Comparison of ENCODE assay signal across 27 cellular contexts in genomic region chr4:92339671-92340070, GRCh38. TPM values are rescaled to one million over a fixed set of nuclear protein-coding genes. Genes with fewer than 3 reads are reported as not detected.
"Had no signal": no experiment of that assay in that cellular context is flagged by ENCODE, and none has a peak within 500 bp of the region (broad histone marks: within the 10 kb centered on the region; RNA-seq: fewer than 3 reads in every experiment).

No MANE protein-coding gene starts in this region.

- ATAC-seq: activated CD8-positive, alpha-beta T cell treated with anti-CD3 and anti-CD28 coated beads for 36 hours; activated T-cell treated with anti-CD3 and anti-CD28 coated beads, Interleukin-2, amount 50 U/mL, for 72 hours; Panc1; Right ventricle myocardium inferior had no signal

- H3K9ac ChIP-seq: SK-N-SH had no signal

- DNase-seq: activated CD4-positive, alpha-beta T cell treated with anti-CD3 and anti-CD28 coated beads for 4 hours; activated CD8-positive, alpha-beta memory T cell treated with anti-CD3 and anti-CD28 coated beads, Interleukin-2, amount 50 U/mL, for 4 hours; activated CD8-positive, alpha-beta T cell treated with anti-CD3 and anti-CD28 coated beads for 36 hours; activated gamma-delta T cell treated with Interleukin-2 at 50 U/mL for 16 hours; activated naive CD4-positive, alpha-beta T cell treated with anti-CD3 and anti-CD28 coated beads, Interleukin-2, amount 10 ng/mL, durations not matched to agents 7 days and 5 days; activated naive CD8-positive, alpha-beta T cell treated with anti-CD3 and anti-CD28 coated beads for 36 hours; activated T-cell treated with anti-CD3 and anti-CD28 coated beads, Interleukin-2, amount 50 U/mL, for 72 hours; central memory CD4-positive, alpha-beta T cell; MM.1S; NCI-H1105 treated with DMSO at 0.1 percent for 48 hours; NCI-H1436 treated with DMSO at 0.1 percent for 48 hours; NCI-H187; NCI-H2081; NCI-H524 treated with DMSO at 0.1 percent for 48 hours; NCI-H82; NK-92 treated with Interleukin-12 subunit alpha and Interleukin-12 subunit beta, amount 100 ng/mL, for 24 hours; OCI-M1; RPMI8226; SK-N-SH; T-helper 1 cell; WERI-Rb-1 had no signal

- H3K9me3 Mint-ChIP-seq: activated CD8-positive, alpha-beta T cell treated with anti-CD3 and anti-CD28 coated beads for 36 hours; activated naive CD4-positive, alpha-beta T cell treated with anti-CD3 and anti-CD28 coated beads, Interleukin-2, amount 10 ng/mL, durations not matched to agents 7 days and 5 days; activated naive CD8-positive, alpha-beta T cell treated with anti-CD3 and anti-CD28 coated beads for 36 hours; activated T-helper 2 cell treated with anti-CD3 and anti-CD28 coated beads, Interferon-gamma antibody, Interleukin-2, Interleukin-4, amounts not matched to agents 10 μg/mL and 5 μg/mL and 100 μg/mL, durations not matched to agents 14 hours and 24 hours and 36 hours had no signal

- H3K36me3 ChIP-seq: WERI-Rb-1 had no signal

- H3K27ac Mint-ChIP-seq: activated CD8-positive, alpha-beta T cell treated with anti-CD3 and anti-CD28 coated beads for 36 hours; activated naive CD4-positive, alpha-beta T cell treated with anti-CD3 and anti-CD28 coated beads, Interleukin-2, amount 10 ng/mL, durations not matched to agents 7 days and 5 days; activated naive CD8-positive, alpha-beta T cell treated with anti-CD3 and anti-CD28 coated beads for 36 hours; activated T-cell treated with anti-CD3 and anti-CD28 coated beads, Interleukin-2, amount 50 U/mL, for 72 hours; activated T-helper 2 cell treated with anti-CD3 and anti-CD28 coated beads, Interferon-gamma antibody, Interleukin-2, Interleukin-4, amounts not matched to agents 10 μg/mL and 5 μg/mL and 100 μg/mL, durations not matched to agents 14 hours and 24 hours and 36 hours had no signal

- H3K4me1 Mint-ChIP-seq: activated naive CD4-positive, alpha-beta T cell treated with anti-CD3 and anti-CD28 coated beads, Interleukin-2, amount 10 ng/mL, durations not matched to agents 7 days and 5 days; activated naive CD8-positive, alpha-beta T cell treated with anti-CD3 and anti-CD28 coated beads for 36 hours had no signal

- H3K4me3 Mint-ChIP-seq: activated CD8-positive, alpha-beta T cell treated with anti-CD3 and anti-CD28 coated beads for 36 hours; activated naive CD4-positive, alpha-beta T cell treated with anti-CD3 and anti-CD28 coated beads, Interleukin-2, amount 10 ng/mL, durations not matched to agents 7 days and 5 days; activated naive CD8-positive, alpha-beta T cell treated with anti-CD3 and anti-CD28 coated beads for 36 hours; activated T-cell treated with anti-CD3 and anti-CD28 coated beads, Interleukin-2, amount 50 U/mL, for 72 hours had no signal

- H3K27me3 Mint-ChIP-seq: activated CD8-positive, alpha-beta T cell treated with anti-CD3 and anti-CD28 coated beads for 36 hours; activated naive CD4-positive, alpha-beta T cell treated with anti-CD3 and anti-CD28 coated beads, Interleukin-2, amount 10 ng/mL, durations not matched to agents 7 days and 5 days; activated naive CD8-positive, alpha-beta T cell treated with anti-CD3 and anti-CD28 coated beads for 36 hours had no signal

- H3K36me3 Mint-ChIP-seq: activated naive CD4-positive, alpha-beta T cell treated with anti-CD3 and anti-CD28 coated beads, Interleukin-2, amount 10 ng/mL, durations not matched to agents 7 days and 5 days; activated naive CD8-positive, alpha-beta T cell treated with anti-CD3 and anti-CD28 coated beads for 36 hours had no signal

- H3K9me3 ChIP-seq: SK-N-SH had no signal

- H3K27ac ChIP-seq: WERI-Rb-1 had no signal

RNA-seq across cellular contexts. Expression of gene GRID2, which starts 35.9 kb away (rescaled TPM):
- total RNA-seq: activated CD8-positive, alpha-beta T cell treated with anti-CD3 and anti-CD28 coated beads for 36 hours; activated naive CD8-positive, alpha-beta T cell treated with anti-CD3 and anti-CD28 coated beads for 36 hours; activated T-cell treated with anti-CD3 and anti-CD28 coated beads, Interleukin-2, amount 50 U/mL, for 72 hours; activated T-helper 2 cell treated with anti-CD3 and anti-CD28 coated beads, Interferon-gamma antibody, Interleukin-2, Interleukin-4, amounts not matched to agents 10 μg/mL and 5 μg/mL and 100 μg/mL, durations not matched to agents 14 hours and 24 hours and 36 hours; bronchial epithelial cell; chondrocyte; T-helper 2 cell treated with Interferon-gamma antibody and Interleukin-4, amounts not matched to agents 100 ng/mL and 5 ng/mL, for 36 hours had no signal
